12 cellular contexts compared by ENCODE assay signal in the genomic region with DNA sequence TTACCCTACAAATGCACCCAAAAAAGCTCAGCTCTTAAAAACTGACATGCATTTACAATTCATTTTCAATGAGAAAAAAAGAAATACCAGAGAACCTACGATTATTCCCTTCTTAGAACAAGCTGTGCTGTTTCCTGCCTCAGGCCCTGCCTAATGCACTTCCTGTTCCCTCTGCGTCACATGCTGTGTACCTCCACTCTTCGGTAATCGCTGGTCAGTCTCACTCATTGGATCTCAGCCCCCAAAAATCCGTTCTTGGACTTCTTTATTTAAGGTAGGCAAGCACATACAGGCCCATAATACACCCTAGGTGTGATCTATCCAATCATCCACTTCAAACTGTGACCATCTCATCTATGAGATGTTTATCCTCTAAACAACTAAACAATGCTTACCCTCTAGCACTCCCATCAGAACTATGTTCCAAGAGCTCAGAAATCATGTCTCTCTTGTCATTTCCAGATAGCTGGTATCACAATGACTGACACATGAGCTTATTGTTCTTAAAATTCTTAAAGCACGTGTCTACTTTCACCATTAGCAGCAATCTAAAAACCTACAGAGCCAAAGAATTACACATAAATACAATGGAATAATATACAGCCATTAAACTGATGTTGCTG.
DNase-seq lines count a peak whose midpoint lies in the region; ATAC-seq, FAIRE-seq and TF ChIP-seq lines count a peak whose summit lies in the region.
"Had no signal": no experiment of that assay in that cellular context is flagged by ENCODE, and none has a peak within 500 bp of the region (broad histone marks: within the 10 kb centered on the region; RNA-seq: fewer than 3 reads in every experiment).

No MANE protein-coding gene starts in this region.

- intact Hi-C loops in mammary epithelial cell (cut with micrococcal nuclease), result loop anchor here (2.0 to 10.0 kb wide), 3 partner anchors 82 to 352 kb away; partner anchors contain the start of gene CADPS2

- no peaks in the 10 kb centered on the region for H3K9me1 ChIP-seq in keratinocyte (ENCODE audit: control insufficient read depth, extremely low read depth, insufficient read depth, low read length)

- no peaks in the 10 kb centered on the region for H4K20me1 ChIP-seq in mammary epithelial cell (ENCODE audit: insufficient read depth, low read length)
- no peaks in the 10 kb centered on the region for H4K20me1 ChIP-seq in keratinocyte (ENCODE audit: control insufficient read depth, extremely low read depth, insufficient read depth, low read length)
- no peaks in the 10 kb centered on the region for H4K20me1 ChIP-seq in smooth muscle cell (ENCODE audit: low read depth)

- H3K9ac ChIP-seq in mammary epithelial cell (ENCODE audit: insufficient read depth, low read length) (no peak overlapping the region), keratinocyte (ENCODE audit: control insufficient read depth, extremely low read depth, insufficient read depth, low read length) (no peak overlapping the region), smooth muscle cell (ENCODE audit: low read depth) (no peak overlapping the region)

- peak overlapping the region; percentile 58 for H2AFZ ChIP-seq in mammary epithelial cell (ENCODE audit: low read depth, low read length)
- peak overlapping the region; percentile 72 for H2AFZ ChIP-seq in keratinocyte (ENCODE audit: control insufficient read depth, low read length)
- no peak overlapping the region for H2AFZ ChIP-seq in smooth muscle cell (ENCODE audit: low read depth)

- 65% methylated on average over 6 of the region's 6 CpGs for WGBS in mammary epithelial cell (ENCODE audit: low coverage, missing lambda C conversion rate)
- WGBS in smooth muscle cell (ENCODE audit: low lambda C conversion rate), result 70% methylated on average over 6 of the region's 6 CpGs

- FAIRE-seq in keratinocyte (lab: Jason Lieb, UNC) (no peak), GM19239 (lab: Jason Lieb, UNC) (no peak)

- no peaks in the 10 kb centered on the region for H3K27me3 ChIP-seq in mammary epithelial cell (ENCODE audit: insufficient read depth, low read length)
- no peaks in the 10 kb centered on the region for H3K27me3 ChIP-seq in keratinocyte (ENCODE audit: control insufficient read depth, extremely low read depth, insufficient read depth, low read length)
- H3K27me3 ChIP-seq in smooth muscle cell (ENCODE audit: low read depth), result no peaks in the 10 kb centered on the region

- in situ Hi-C loops in mammary epithelial cell (cut with MboI; ENCODE audit: low sequenced_read_pairs in 2 of 2), result no loop called here

- no peaks in the 10 kb centered on the region for H3K4me1 ChIP-seq in mammary epithelial cell (ENCODE audit: insufficient read depth, low read length)
- no peaks in the 10 kb centered on the region for H3K4me1 ChIP-seq in keratinocyte (ENCODE audit: control insufficient read depth, extremely low read depth, insufficient read depth, low read length)
- peaks cover 6% of the 10 kb centered on the region for H3K4me1 ChIP-seq in smooth muscle cell (ENCODE audit: low read depth)

- DNase-seq in Ammon's horn (ENCODE audit: low spot score) (peak; percentile 35), mammary epithelial cell (no peak), keratinocyte (ENCODE audit: low read depth, low spot score) (no peak), smooth muscle cell (lab: John Stamatoyannopoulos, UW; ENCODE audit: unreplicated experiment) (no peak), mucosa of gallbladder (ENCODE audit: low spot score) (no peak), HK-2 (ENCODE audit: unreplicated experiment) (no peak), GM19239 (ENCODE audit: insufficient read length, low spot score) (no peak)
- DNase-seq: NCI-H524; stimulated activated naive CD4-positive, alpha-beta T cell; T-helper 9 cell had no signal

- dilution Hi-C loops in mammary epithelial cell (cut with HindIII; ENCODE audit: low sequenced_read_pairs), result no loop called here
- dilution Hi-C loops in keratinocyte (cut with MboI; ENCODE audit: extremely low pct_ligation_motif_present, low sequenced_read_pairs), result no loop called here

- no peaks in the 10 kb centered on the region for H3K9me3 ChIP-seq in mammary epithelial cell (replicated peaks; ENCODE audit: insufficient read depth, low read length)
- no peaks in the 10 kb centered on the region for H3K9me3 ChIP-seq in keratinocyte (ENCODE audit: control insufficient read depth, low read depth, low read length)
- no peaks in the 10 kb centered on the region for H3K9me3 ChIP-seq in smooth muscle cell (replicated peaks; ENCODE audit: low read depth)

- CTCF ChIA-PET in mammary epithelial cell (lab: Charles Lee; ENCODE audit: low non-redundant PET), result no interaction called here

- no peak for TF ChIP-seq CTCF in mammary epithelial cell (conservative IDR thresholded peaks at IDR 0.05 in 1 of 2, IDR thresholded peaks at IDR 0.05 in 1 of 2; ENCODE audit: extremely low read depth in 1 of 2, insufficient read depth in 1 of 2, low read depth in 1 of 2, low read length in 2 of 2)
- TF ChIP-seq CTCF in keratinocyte (optimal IDR thresholded peaks at IDR 0.05 in 1 of 3, IDR thresholded peaks at IDR 0.05 in 1 of 3, conservative IDR thresholded peaks at IDR 0.05 in 1 of 3; ENCODE audit: extremely low read depth in 1 of 3, insufficient read depth in 2 of 3, low read length in 3 of 3), result no peak
- TF ChIP-seq CTCF in smooth muscle cell (IDR thresholded peaks at IDR 0.05; ENCODE audit: borderline replicate concordance, insufficient read depth, poor library complexity, severe bottlenecking), result no peak

- H3K4me3 ChIP-seq in mammary epithelial cell (replicated peaks in 1 of 3; ENCODE audit: insufficient read depth in 1 of 3, low read depth in 2 of 3, low read length in 3 of 3), result no peak overlapping the region
- no peak overlapping the region for H3K4me3 ChIP-seq in keratinocyte (ENCODE audit: control insufficient read depth in 2 of 3, extremely low read depth in 1 of 3, insufficient read depth in 2 of 3, low read depth in 1 of 3, low read length in 3 of 3)
- H3K4me3 ChIP-seq in smooth muscle cell, result no peak overlapping the region
- H3K4me3 ChIP-seq: skin epidermis had no signal

- H3K27ac ChIP-seq in mammary epithelial cell (ENCODE audit: insufficient read depth, low read depth, low read length) (no peak overlapping the region), keratinocyte (ENCODE audit: control insufficient read depth, insufficient read depth, low read length) (no peak overlapping the region), smooth muscle cell (ENCODE audit: low read depth) (no peak overlapping the region)

- H3K79me2 ChIP-seq in mammary epithelial cell (ENCODE audit: insufficient read depth, low read length), result no peaks in the 10 kb centered on the region
- H3K79me2 ChIP-seq in keratinocyte (ENCODE audit: control insufficient read depth, insufficient read depth, low read length), result no peaks in the 10 kb centered on the region
- H3K79me2 ChIP-seq in smooth muscle cell (ENCODE audit: low read depth), result no peaks in the 10 kb centered on the region

- peak; percentile 66 for ATAC-seq in HG02759 (IDR thresholded peaks at IDR 0.05; ENCODE audit: unreplicated experiment)

- H3K36me3 ChIP-seq in mammary epithelial cell (ENCODE audit: insufficient read depth, low read length), result no peaks in the 10 kb centered on the region
- H3K36me3 ChIP-seq in keratinocyte (ENCODE audit: control insufficient read depth in 2 of 2, extremely low read depth in 1 of 2, insufficient read depth in 2 of 2, low read length in 2 of 2), result no peaks in the 10 kb centered on the region
- H3K36me3 ChIP-seq in smooth muscle cell (ENCODE audit: low read depth), result no peaks in the 10 kb centered on the region

- H3K4me2 ChIP-seq in mammary epithelial cell (ENCODE audit: insufficient read depth, low read depth, low read length) (no peak overlapping the region), keratinocyte (ENCODE audit: control insufficient read depth, extremely low read depth, insufficient read depth, low read depth, low read length) (no peak overlapping the region), smooth muscle cell (no peak overlapping the region)

- no TSS peak for BruUV-seq in mammary epithelial cell (replicated peaks; lab: Mats Ljungman, UMichigan)

- H3F3A ChIP-seq in smooth muscle cell (ENCODE audit: low read depth), result no peaks in the 10 kb centered on the region
